ENCODE assay signal across 16 cellular contexts in the genomic region with DNA sequence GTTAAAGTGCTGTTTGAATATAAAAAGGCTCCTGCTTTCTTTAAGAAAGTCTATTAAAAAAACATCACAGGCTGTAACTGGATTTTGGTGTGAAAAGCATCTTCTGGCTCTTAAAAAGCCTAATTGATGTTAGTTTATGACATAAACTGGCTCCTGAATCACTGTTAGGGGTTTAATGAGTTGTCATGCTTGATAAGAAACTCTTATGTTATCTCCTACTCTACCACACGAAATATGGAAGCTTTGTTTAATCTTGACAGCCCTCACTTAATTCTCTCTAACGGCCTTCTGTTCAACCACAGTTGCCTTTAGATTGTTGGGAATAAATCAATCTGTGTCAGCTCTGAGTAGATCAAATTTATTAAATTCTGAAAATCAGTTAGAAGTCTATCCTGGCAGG.
"Had no signal": no experiment of that assay in that cellular context is flagged by ENCODE, and none has a peak within 500 bp of the region (broad histone marks: within the 10 kb centered on the region; RNA-seq: fewer than 3 reads in every experiment).

No MANE protein-coding gene starts in this region.

- H3K4me3 ChIP-seq: ascending aorta, psoas muscle, right lobe of liver, upper lobe of left lung had no signal

- DNase-seq: activated CD4-positive, alpha-beta T cell treated with anti-CD3 and anti-CD28 coated beads for 48 hours; activated CD8-positive, alpha-beta T cell treated with anti-CD3 and anti-CD28 coated beads for 36 hours; activated T-cell treated with anti-CD3 and anti-CD28 coated beads, Interleukin-2, amount 50 U/mL, for 48 hours; effector memory CD4-positive, alpha-beta T cell; foreskin keratinocyte; head of caudate nucleus; immature natural killer cell; mesenchymal stem cell; psoas muscle; right lobe of liver; stimulated activated naive CD8-positive, alpha-beta T cell treated with anti-CD3 and anti-CD28 coated beads, Interleukin-15, amount 100 ng/mL, for 72 hours; upper lobe of left lung had no signal

- H3K9me3 Mint-ChIP-seq: dendritic cell treated with granulocyte-macrophage colony-stimulating factor and Interleukin-4, amounts not matched to agents 40 ng/mL and 50 ng/mL, for 4 days; immature natural killer cell; nephron; stimulated activated naive CD8-positive, alpha-beta T cell treated with anti-CD3 and anti-CD28 coated beads, Interleukin-15, amount 100 ng/mL, for 72 hours; WTC11 had no signal

- H3K27ac ChIP-seq: ascending aorta, foreskin keratinocyte, psoas muscle, upper lobe of left lung had no signal

- H3K9me3 ChIP-seq: ascending aorta, psoas muscle, right lobe of liver, upper lobe of left lung had no signal

- H3K27me3 Mint-ChIP-seq: activated CD8-positive, alpha-beta T cell treated with anti-CD3 and anti-CD28 coated beads for 36 hours; dendritic cell treated with granulocyte-macrophage colony-stimulating factor and Interleukin-4, amounts not matched to agents 40 ng/mL and 50 ng/mL, for 4 days; stimulated activated naive CD8-positive, alpha-beta T cell treated with anti-CD3 and anti-CD28 coated beads, Interleukin-15, amount 100 ng/mL, for 72 hours had no signal

- H3K36me3 ChIP-seq: right lobe of liver, upper lobe of left lung had no signal

- H3K27me3 ChIP-seq: ascending aorta, foreskin keratinocyte, right lobe of liver, upper lobe of left lung had no signal

- H3K4me1 Mint-ChIP-seq: immature natural killer cell, nephron, WTC11 had no signal

- H3K36me3 Mint-ChIP-seq: WTC11 had no signal

- H3K27ac Mint-ChIP-seq: dendritic cell treated with granulocyte-macrophage colony-stimulating factor and Interleukin-4, amounts not matched to agents 40 ng/mL and 50 ng/mL, for 4 days; immature natural killer cell; nephron; stimulated activated naive CD8-positive, alpha-beta T cell treated with anti-CD3 and anti-CD28 coated beads, Interleukin-15, amount 100 ng/mL, for 72 hours; WTC11 had no signal

- H3K4me3 Mint-ChIP-seq: activated CD8-positive, alpha-beta T cell treated with anti-CD3 and anti-CD28 coated beads for 36 hours; dendritic cell treated with granulocyte-macrophage colony-stimulating factor and Interleukin-4, amounts not matched to agents 40 ng/mL and 50 ng/mL, for 4 days; immature natural killer cell; nephron; stimulated activated naive CD8-positive, alpha-beta T cell treated with anti-CD3 and anti-CD28 coated beads, Interleukin-15, amount 100 ng/mL, for 72 hours; WTC11 had no signal
